18 cellular contexts compared by ENCODE assay signal in genomic region chr17:40180694-40181093, GRCh38. TPM values are rescaled to one million over a fixed set of nuclear protein-coding genes. Genes with fewer than 3 reads are reported as not detected.
DNase-seq lines count a peak whose midpoint lies in the region; ATAC-seq, FAIRE-seq and TF ChIP-seq lines count a peak whose summit lies in the region.
"Had no signal": no experiment of that assay in that cellular context is flagged by ENCODE, and none has a peak within 500 bp of the region (broad histone marks: within the 10 kb centered on the region; RNA-seq: fewer than 3 reads in every experiment).

No MANE protein-coding gene starts in this region.

- no TSS peak for BruUV-seq in MCF 10A (replicated peaks; lab: Mats Ljungman, UMichigan)

- DNase-seq in HT-29 (ENCODE audit: low spot score) (peak; percentile 56), MCF 10A (ENCODE audit: unreplicated experiment) (peak; percentile 34), right lobe of liver (peak; percentile 52 to 92 (median 86)), stomach (peak; percentile 81), kidney (no peak), activated T-cell treated with anti-CD3 and anti-CD28 coated beads for 4 hours (no peak), tibial nerve (ENCODE audit: low spot score in 2 of 2) (no peak)
- DNase-seq: activated CD4-positive, alpha-beta T cell treated with anti-CD3 and anti-CD28 coated beads, Interleukin-2, amount 10 ng/mL, durations not matched to agents 24 days and 14 days; activated T-cell treated with anti-CD3 and anti-CD28 coated beads, Interleukin-2, amount 50 U/mL, for 72 hours; head of caudate nucleus; kidney glomerular epithelial cell; natural killer cell; NCI-H1048; stimulated activated CD4-positive, alpha-beta T cell treated with anti-CD3 and anti-CD28 coated beads, Interleukin-4, amount 100 ng/mL, for 4 hours had no signal

- peaks cover 33% of the 10 kb centered on the region for H3K4me1 Mint-ChIP-seq in MCF 10A (ENCODE audit: insufficient read depth, unreplicated experiment)

- H3K27ac Mint-ChIP-seq in MCF 10A (ENCODE audit: low read depth, unreplicated experiment): peak overlapping the region; percentile 74
- H3K27ac Mint-ChIP-seq: activated CD4-positive, alpha-beta T cell treated with anti-CD3 and anti-CD28 coated beads, Interleukin-2, amount 10 ng/mL, durations not matched to agents 24 days and 14 days; activated T-cell treated with anti-CD3 and anti-CD28 coated beads, Interleukin-2, amount 50 U/mL, for 72 hours; natural killer cell had no signal

- ATAC-seq in right lobe of liver (peak; percentile 43 to 74 (median 62)), HG03025 (IDR thresholded peaks at IDR 0.05; ENCODE audit: low FRiP score, unreplicated experiment) (no peak)
- ATAC-seq: activated T-cell treated with anti-CD3 and anti-CD28 coated beads, Interleukin-2, amount 50 U/mL, for 72 hours; natural killer cell; sciatic nerve had no signal

- H3K4me1 ChIP-seq in right lobe of liver: peaks cover 0 to 39% (median 12%) of the 10 kb centered on the region in 4 donors
- H3K4me1 ChIP-seq in stomach: peaks cover 37 to 57% (median 46%) of the 10 kb centered on the region in 4 donors
- H3K4me1 ChIP-seq in kidney (ENCODE audit: control insufficient read depth in 1 of 2, insufficient read depth in 1 of 2, low read depth in 1 of 2, low read length in 2 of 2): peaks cover 0 to 8% of the 10 kb centered on the region in 2 donors
- H3K4me1 ChIP-seq in tibial nerve: peaks cover 0 to 44% (median 13%) of the 10 kb centered on the region in 4 donors

- H3K27me3 Mint-ChIP-seq in MCF 10A (ENCODE audit: insufficient read depth, unreplicated experiment): no peaks in the 10 kb centered on the region
- H3K27me3 Mint-ChIP-seq: activated CD4-positive, alpha-beta T cell treated with anti-CD3 and anti-CD28 coated beads, Interleukin-2, amount 10 ng/mL, durations not matched to agents 24 days and 14 days had no signal

- H3K9me3 ChIP-seq in right lobe of liver (no peaks in the 10 kb centered on the region), stomach (no peaks in the 10 kb centered on the region), kidney (ENCODE audit: control insufficient read depth in 1 of 2, low read length in 2 of 2) (no peaks in the 10 kb centered on the region), tibial nerve (no peaks in the 10 kb centered on the region)
- H3K9me3 ChIP-seq: BE2C, upper lobe of left lung had no signal

- FAIRE-seq in kidney (lab: Jason Lieb, UNC): no peak

- no peak for TF ChIP-seq CTCF in MCF 10A (IDR thresholded peaks at IDR 0.05; ENCODE audit: unreplicated experiment)
- no peak for TF ChIP-seq CTCF in right lobe of liver (IDR thresholded peaks at IDR 0.05)
- no peak for TF ChIP-seq CTCF in stomach (IDR thresholded peaks at IDR 0.05)
- no peak for TF ChIP-seq CTCF in kidney (IDR thresholded peaks at IDR 0.05; ENCODE audit: borderline replicate concordance, extremely low read depth, insufficient read depth)
- no peak for TF ChIP-seq CTCF in tibial nerve (IDR thresholded peaks at IDR 0.05)

- H3K27me3 ChIP-seq in right lobe of liver (no peaks in the 10 kb centered on the region), stomach (peaks cover 0 to 8% (median 0%) of the 10 kb centered on the region in 3 donors), tibial nerve (no peaks in the 10 kb centered on the region)
- H3K27me3 ChIP-seq: BE2C, upper lobe of left lung had no signal

- no peaks in the 10 kb centered on the region for H3K9me3 Mint-ChIP-seq in MCF 10A (ENCODE audit: unreplicated experiment)
- H3K9me3 Mint-ChIP-seq: activated CD4-positive, alpha-beta T cell treated with anti-CD3 and anti-CD28 coated beads, Interleukin-2, amount 10 ng/mL, durations not matched to agents 24 days and 14 days; activated T-cell treated with anti-CD3 and anti-CD28 coated beads, Interleukin-2, amount 50 U/mL, for 72 hours; natural killer cell had no signal

- no peaks in the 10 kb centered on the region for H3K36me3 ChIP-seq in right lobe of liver
- peaks cover 0 to 11% (median 4%) of the 10 kb centered on the region in 4 donors for H3K36me3 ChIP-seq in stomach
- peaks cover 0 to 5% of the 10 kb centered on the region in 2 donors for H3K36me3 ChIP-seq in kidney (ENCODE audit: control insufficient read depth in 1 of 2, insufficient read depth in 2 of 2, low read length in 2 of 2)
- H3K36me3 ChIP-seq in tibial nerve: peaks cover 0 to 27% (median 0%) of the 10 kb centered on the region in 3 donors

- H3K36me3 Mint-ChIP-seq in MCF 10A (ENCODE audit: insufficient read depth, unreplicated experiment): peaks cover 12% of the 10 kb centered on the region
- H3K36me3 Mint-ChIP-seq: natural killer cell had no signal

- WGBS in right lobe of liver (ENCODE audit: insufficient coverage, low coverage, low lambda C conversion rate, missing lambda C conversion rate): 57% methylated on average over 1 of the region's 5 CpGs
- WGBS in stomach, 5 donors: 18 to 53% (median 26%) methylated on average over 3 to 5 of the region's 5 CpGs
- 34 to 35% methylated on average over 5 of the region's 5 CpGs for WGBS in tibial nerve, 2 donors

- POLR2A ChIA-PET in MCF 10A (lab: Yijun Ruan, JAX): interaction anchor here (0.8 to 6.9 kb wide), 16 partner anchors 9 to 200 kb away, joined by 3 to 65 read pairs (median 5); partner anchors contain the start of genes CASC3, MSL1, NR1D1 and PSMD3

- H3K4me3 Mint-ChIP-seq in MCF 10A (ENCODE audit: unreplicated experiment): peak overlapping the region; percentile 43
- H3K4me3 Mint-ChIP-seq: activated CD4-positive, alpha-beta T cell treated with anti-CD3 and anti-CD28 coated beads, Interleukin-2, amount 10 ng/mL, durations not matched to agents 24 days and 14 days; activated T-cell treated with anti-CD3 and anti-CD28 coated beads, Interleukin-2, amount 50 U/mL, for 72 hours; natural killer cell had no signal

- no peak overlapping the region for H3K4me3 ChIP-seq in right lobe of liver
- H3K4me3 ChIP-seq in stomach: no peak overlapping the region
- H3K4me3 ChIP-seq in kidney (ENCODE audit: low read length in 2 of 2): no peak overlapping the region
- no peak overlapping the region for H3K4me3 ChIP-seq in tibial nerve
- H3K4me3 ChIP-seq: upper lobe of left lung had no signal

- H3K9ac ChIP-seq in kidney (ENCODE audit: low read length in 2 of 2): no peak overlapping the region

- CTCF ChIA-PET in MCF 10A (lab: Yijun Ruan, JAX): interaction anchor here (0.6 to 2.6 kb wide), 8 partner anchors 12 to 1312 kb away, joined by 3 to 12 read pairs (median 5); no protein-coding TSS in a partner anchor

- TF ChIP-seq EP300 in stomach (IDR thresholded peaks at IDR 0.05) (no peak), tibial nerve (IDR thresholded peaks at IDR 0.05) (no peak)

- TF ChIP-seq POLR2A in right lobe of liver (IDR thresholded peaks at IDR 0.05) (no peak), stomach (IDR thresholded peaks at IDR 0.05) (no peak), tibial nerve (IDR thresholded peaks at IDR 0.05) (no peak)

- intact Hi-C loops in MCF 10A (cut with micrococcal nuclease) (no loop called here), right lobe of liver (cut with DNase I) (no loop called here), stomach (cut with DNase I; ENCODE audit: low total_unique reads) (no loop called here), kidney (cut with DNase I) (no loop called here)

- peak overlapping the region in 1 of 3 donors; percentile 15 for H3K27ac ChIP-seq in right lobe of liver
- peak overlapping the region; percentile 44 to 79 (median 77) for H3K27ac ChIP-seq in stomach
- no peak overlapping the region for H3K27ac ChIP-seq in kidney (ENCODE audit: low read depth in 2 of 2, low read length in 2 of 2)
- peak overlapping the region in 2 of 4 donors; percentile 27 to 43 for H3K27ac ChIP-seq in tibial nerve

RNA-seq across cellular contexts. Expression of gene RAPGEFL1, which starts 3.4 kb away (rescaled TPM):
- 14.3 and 15.2 TPM in 2 replicates for total RNA-seq in HT-29 (2014; rRNA removed; shearing (Covaris generic))
- total RNA-seq in MCF 10A (2022) (4.9 and 5.6 TPM in 2 replicates), right lobe of liver (10 to 100 TPM in 1 of 6 experiments, 1 to 10 TPM in 5; 1.4 to 16.5 (median 4.4) TPM), stomach (100 to 1,000 TPM in 1 of 5 donors, 10 to 100 TPM in 3, 1 to 10 TPM in 1; 8.5 to 294 (median 29.0) TPM), kidney (4.3 TPM), tibial nerve (10 to 100 TPM in 1 of 4 donors, 1 to 10 TPM in 3; 4.8 to 30.0 (median 6.9) TPM)
- polyA plus RNA-seq in stomach (10 to 100 TPM in 2 of 3 donors, 1 to 10 TPM in 1; 5.2 to 76.8 (median 15.4) TPM), kidney (ENCODE audit: insufficient read depth, low read depth, low replicate concordance) (0.99 TPM)

RNA-seq across cellular contexts. Expression of gene WIPF2, which starts 38.4 kb away (rescaled TPM):
- total RNA-seq in HT-29 (2014; rRNA removed; shearing (Covaris generic)): 8.1 and 9.8 TPM in 2 replicates
- total RNA-seq in MCF 10A (2022): 31.9 and 32.8 TPM in 2 replicates
- 10 to 100 TPM in 2 of 6 experiments, 1 to 10 TPM in 4; 7.0 to 12.1 (median 9.0) TPM for total RNA-seq in right lobe of liver
- total RNA-seq in stomach: 10 to 100 TPM in 4 of 5 donors, 1 to 10 TPM in 1; 1.4 to 40.6 (median 15.4) TPM
- 10 to 100 TPM in 2 of 3 donors, 1 to 10 TPM in 1; 6.3 to 11.8 (median 11.2) TPM for polyA plus RNA-seq in stomach
- total RNA-seq in kidney: 36.4 TPM
- polyA plus RNA-seq in kidney (ENCODE audit: insufficient read depth, low read depth, low replicate concordance): 9.9 TPM
- 10 to 100 TPM in 2 of 4 donors, 1 to 10 TPM in 2; 7.7 to 11.1 (median 9.5) TPM for total RNA-seq in tibial nerve

RNA-seq across cellular contexts. Expression of gene CASC3, which starts 40.4 kb away (rescaled TPM):
- 22.9 and 33.3 TPM in 2 replicates for total RNA-seq in HT-29 (2014; rRNA removed; shearing (Covaris generic))
- 73.5 and 78.3 TPM in 2 replicates for total RNA-seq in MCF 10A (2022)
- total RNA-seq in right lobe of liver: 10 to 100 TPM; 19.6 to 31.5 (median 25.9) TPM
- 100 to 1,000 TPM in 2 of 5 donors, 10 to 100 TPM in 3; 41.9 to 198 (median 85.5) TPM for total RNA-seq in stomach
- 10 to 100 TPM; 27.6 to 42.2 (median 37.0) TPM for polyA plus RNA-seq in stomach
- total RNA-seq in kidney: 90.8 TPM
- polyA plus RNA-seq in kidney (ENCODE audit: insufficient read depth, low read depth, low replicate concordance): 32.2 TPM
- total RNA-seq in tibial nerve: 100 to 1,000 TPM in 1 of 4 donors, 10 to 100 TPM in 3; 85.2 to 122 (median 93.4) TPM

RNA-seq across cellular contexts. Expression of gene MSL1, which starts 58.9 kb away (rescaled TPM):
- 44.1 and 47.1 TPM in 2 replicates for total RNA-seq in HT-29 (2014; rRNA removed; shearing (Covaris generic))
- 59.8 and 62.2 TPM in 2 replicates for total RNA-seq in MCF 10A (2022)
- 10 to 100 TPM; 31.1 to 43.8 (median 36.0) TPM for total RNA-seq in right lobe of liver
- 100 to 1,000 TPM in 2 of 5 donors, 10 to 100 TPM in 3; 47.1 to 322 (median 90.1) TPM for total RNA-seq in stomach
- 10 to 100 TPM; 29.3 to 63.8 (median 32.7) TPM for polyA plus RNA-seq in stomach
- 75.4 TPM for total RNA-seq in kidney
- 34.9 TPM for polyA plus RNA-seq in kidney (ENCODE audit: insufficient read depth, low read depth, low replicate concordance)
- 100 to 1,000 TPM in 3 of 4 donors, 10 to 100 TPM in 1; 78.0 to 113 (median 107) TPM for total RNA-seq in tibial nerve

Comparison
In these comparisons a context has a peak if more than half of its experiments do, and no peak if none do; other contexts are left out.
1. DNase-seq: peak in HT-29 (single experiment), MCF 10A (single experiment), right lobe of liver (3 of 3) and stomach (single experiment); none in kidney (single experiment), activated T-cell treated with anti-CD3 and anti-CD28 coated beads for 4 hours (single experiment) and tibial nerve (0 of 2).
2. H3K27ac ChIP-seq: peak in stomach (5 of 5); none in kidney (0 of 2).